In genomic region chr15:98177950-98178848, GRCh38 we compare ENCODE assay signal across 8 cellular contexts.
DNase-seq lines count a peak whose midpoint lies in the region; ATAC-seq and TF ChIP-seq lines count a peak whose summit lies in the region.

No MANE protein-coding gene starts in this region.

- POLR2A ChIA-PET in activated CD8-positive, alpha-beta T cell treated with anti-CD3 and anti-CD28 coated beads, Interleukin-2, amount 10 ng/mL, durations not matched to agents 7 days and 5 days (lab: Charles Lee): no interaction called here

- intact Hi-C loops in Right ventricle myocardium inferior (cut with DNase I): loop anchor here (5.0 kb wide), 1 partner anchor 271 kb away; no protein-coding TSS in a partner anchor
- intact Hi-C loops in cardiac septum (cut with DNase I): loop anchor here (2.0 kb wide), 1 partner anchor 273 kb away; no protein-coding TSS in a partner anchor

- no peaks in the 10 kb centered on the region for H3K36me3 Mint-ChIP-seq in activated CD8-positive, alpha-beta T cell treated with anti-CD3 and anti-CD28 coated beads, Interleukin-2, amount 10 ng/mL, durations not matched to agents 7 days and 5 days (ENCODE audit: low read depth)

- TF ChIP-seq CTCF in fibroblast of villous mesenchyme (IDR thresholded peaks at IDR 0.05; ENCODE audit: insufficient read depth, low read depth, low read length): peak; percentile 82

- no peaks in the 10 kb centered on the region for H3K9me3 Mint-ChIP-seq in activated CD8-positive, alpha-beta T cell treated with anti-CD3 and anti-CD28 coated beads, Interleukin-2, amount 10 ng/mL, durations not matched to agents 7 days and 5 days (ENCODE audit: insufficient read depth)

- H3K27ac Mint-ChIP-seq in activated CD8-positive, alpha-beta T cell treated with anti-CD3 and anti-CD28 coated beads, Interleukin-2, amount 10 ng/mL, durations not matched to agents 7 days and 5 days: no peak overlapping the region

- no peak overlapping the region for H3K4me3 Mint-ChIP-seq in activated CD8-positive, alpha-beta T cell treated with anti-CD3 and anti-CD28 coated beads, Interleukin-2, amount 10 ng/mL, durations not matched to agents 7 days and 5 days

- DNase-seq in Right ventricle myocardium inferior (ENCODE audit: missing footprints) (no peak), cardiac septum (ENCODE audit: low spot score) (no peak), NCI-H524 treated with DMSO at 0.1 percent for 48 hours (lab: John Stamatoyannopoulos, UW) (peak; percentile 24), fibroblast of villous mesenchyme (ENCODE audit: low read depth) (peak; percentile 69), non-pigmented ciliary epithelial cell (ENCODE audit: low read depth) (peak; percentile 57)
- peak; percentile 47 for DNase-seq in activated CD8-positive, alpha-beta T cell treated with anti-CD3 and anti-CD28 coated beads, Interleukin-2, amount 10 ng/mL, durations not matched to agents 7 days and 5 days

- H3K4me1 Mint-ChIP-seq in activated CD8-positive, alpha-beta T cell treated with anti-CD3 and anti-CD28 coated beads, Interleukin-2, amount 10 ng/mL, durations not matched to agents 7 days and 5 days (ENCODE audit: low read depth): no peaks in the 10 kb centered on the region

- CTCF ChIA-PET in activated CD8-positive, alpha-beta T cell treated with anti-CD3 and anti-CD28 coated beads, Interleukin-2, amount 10 ng/mL, durations not matched to agents 7 days and 5 days (lab: Charles Lee): interaction anchor here (0.6 to 2.8 kb wide), 24 partner anchors 9 to 428 kb away, joined by 3 to 21 read pairs (median 4); no protein-coding TSS in a partner anchor

- peaks cover 15% of the 10 kb centered on the region for H3K27me3 Mint-ChIP-seq in activated CD8-positive, alpha-beta T cell treated with anti-CD3 and anti-CD28 coated beads, Interleukin-2, amount 10 ng/mL, durations not matched to agents 7 days and 5 days (ENCODE audit: low read depth)

- ATAC-seq in Right ventricle myocardium inferior: peak; percentile 50
- ATAC-seq in HG02938 (IDR thresholded peaks at IDR 0.05; ENCODE audit: unreplicated experiment): peak; percentile 89
- ATAC-seq in activated CD8-positive, alpha-beta T cell treated with anti-CD3 and anti-CD28 coated beads, Interleukin-2, amount 10 ng/mL, durations not matched to agents 7 days and 5 days: peak; percentile 69
- ATAC-seq in HG02870 (IDR thresholded peaks at IDR 0.05; ENCODE audit: unreplicated experiment): no peak

- no peak overlapping the region for H3K4me3 ChIP-seq in fibroblast of villous mesenchyme (ENCODE audit: low read depth, low read length)

Comparison
In these comparisons a context has a peak if more than half of its experiments do, and no peak if none do; other contexts are left out.
1. DNase-seq: peak in NCI-H524 treated with DMSO at 0.1 percent for 48 hours (single experiment), activated CD8-positive, alpha-beta T cell treated with anti-CD3 and anti-CD28 coated beads, Interleukin-2, amount 10 ng/mL, durations not matched to agents 7 days and 5 days (single experiment), fibroblast of villous mesenchyme (single experiment) and non-pigmented ciliary epithelial cell (single experiment); none in Right ventricle myocardium inferior (single experiment) and cardiac septum (single experiment).